In the genomic region with DNA sequence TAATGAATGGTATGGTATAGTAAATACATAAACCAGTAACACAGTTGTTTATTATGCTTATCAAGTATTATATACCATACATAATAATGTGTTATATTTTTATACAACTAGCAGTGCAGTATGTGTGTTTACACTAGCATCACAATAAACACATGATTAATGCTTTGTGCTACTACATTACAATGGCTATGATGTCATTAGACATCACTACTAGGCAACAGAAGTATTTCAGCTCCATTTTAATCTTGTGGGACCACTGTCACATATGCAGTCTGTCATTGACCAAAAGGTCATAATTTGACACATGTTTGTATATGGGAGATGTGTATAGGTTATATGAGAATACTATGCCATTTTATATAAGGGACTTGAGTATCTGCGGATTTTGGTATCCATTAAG, we compare ENCODE assay signal across 17 cellular contexts.
"Had no signal": no experiment of that assay in that cellular context is flagged by ENCODE, and none has a peak within 500 bp of the region (broad histone marks: within the 10 kb centered on the region; RNA-seq: fewer than 3 reads in every experiment).

No MANE protein-coding gene starts in this region.

- H3K27ac ChIP-seq: heart right ventricle, left lung, ovary, thoracic aorta, WERI-Rb-1 had no signal

- ATAC-seq: activated CD4-positive, alpha-beta T cell treated with anti-CD3 and anti-CD28 coated beads for 36 hours; activated CD8-positive, alpha-beta T cell treated with anti-CD3 and anti-CD28 coated beads for 36 hours; esophagus mucosa; heart right ventricle; left lung; stimulated activated naive CD8-positive, alpha-beta T cell treated with anti-CD3 and anti-CD28 coated beads, Interleukin-15, amount 100 ng/mL, for 72 hours had no signal

- H3K4me1 ChIP-seq: heart right ventricle, left lung had no signal

- H3K4me1 Mint-ChIP-seq: activated CD4-positive, alpha-beta T cell treated with anti-CD3 and anti-CD28 coated beads for 36 hours; memory B cell; nephron; stimulated activated naive CD8-positive, alpha-beta T cell treated with anti-CD3 and anti-CD28 coated beads, Interleukin-15, amount 100 ng/mL, for 72 hours had no signal

- H3K9me3 Mint-ChIP-seq: activated CD8-positive, alpha-beta T cell treated with anti-CD3 and anti-CD28 coated beads for 36 hours; memory B cell; nephron; stimulated activated naive CD8-positive, alpha-beta T cell treated with anti-CD3 and anti-CD28 coated beads, Interleukin-15, amount 100 ng/mL, for 72 hours had no signal

- H3K4me3 Mint-ChIP-seq: activated CD4-positive, alpha-beta T cell treated with anti-CD3 and anti-CD28 coated beads for 36 hours; activated CD8-positive, alpha-beta T cell treated with anti-CD3 and anti-CD28 coated beads for 36 hours; memory B cell; nephron; stimulated activated naive CD8-positive, alpha-beta T cell treated with anti-CD3 and anti-CD28 coated beads, Interleukin-15, amount 100 ng/mL, for 72 hours had no signal

- H3K27me3 ChIP-seq: heart right ventricle, left lung, ovary had no signal

- H3K27me3 Mint-ChIP-seq: activated CD4-positive, alpha-beta T cell treated with anti-CD3 and anti-CD28 coated beads for 36 hours; activated CD8-positive, alpha-beta T cell treated with anti-CD3 and anti-CD28 coated beads for 36 hours; memory B cell; stimulated activated naive CD8-positive, alpha-beta T cell treated with anti-CD3 and anti-CD28 coated beads, Interleukin-15, amount 100 ng/mL, for 72 hours had no signal

- DNase-seq: activated CD4-positive, alpha-beta T cell treated with anti-CD3 and anti-CD28 coated beads for 36 hours; activated CD8-positive, alpha-beta memory T cell treated with anti-CD3 and anti-CD28 coated beads, Interleukin-2, amount 50 U/mL, for 48 hours; activated CD8-positive, alpha-beta T cell treated with anti-CD3 and anti-CD28 coated beads for 36 hours; activated naive CD4-positive, alpha-beta T cell treated with Interleukin-2 at 50 U/mL for 16 hours; heart right ventricle; islet precursor cell; left lung; ovary; stimulated activated CD4-positive, alpha-beta T cell treated with anti-CD3 and anti-CD28 coated beads, Interleukin-15, amount 100 ng/mL, for 24 hours; stimulated activated CD4-positive, alpha-beta T cell treated with anti-CD3 and anti-CD28 coated beads, Interleukin-4, amount 100 ng/mL, for 4 hours; stimulated activated naive CD8-positive, alpha-beta T cell treated with anti-CD3 and anti-CD28 coated beads, Interleukin-15, amount 100 ng/mL, for 72 hours; T-helper 1 cell; WERI-Rb-1 had no signal

- H3K27ac Mint-ChIP-seq: activated CD4-positive, alpha-beta T cell treated with anti-CD3 and anti-CD28 coated beads for 36 hours; activated CD8-positive, alpha-beta T cell treated with anti-CD3 and anti-CD28 coated beads for 36 hours; memory B cell; nephron had no signal

- H3K9me3 ChIP-seq: heart right ventricle, left lung, ovary, thoracic aorta had no signal

- H3K36me3 ChIP-seq: ovary had no signal

- H3K4me3 ChIP-seq: heart right ventricle, left lung, ovary, thoracic aorta had no signal
